In genomic region chr16:66603537-66604375, GRCh38 we compare ENCODE assay signal across 9 cellular contexts. TPM values are rescaled to one million over a fixed set of nuclear protein-coding genes. Genes with fewer than 3 reads are reported as not detected.
DNase-seq lines count a peak whose midpoint lies in the region; ATAC-seq and TF ChIP-seq lines count a peak whose summit lies in the region.
"Had no signal": no experiment of that assay in that cellular context is flagged by ENCODE, and none has a peak within 500 bp of the region (broad histone marks: within the 10 kb centered on the region; RNA-seq: fewer than 3 reads in every experiment).

No MANE protein-coding gene starts in this region.

- H3K36me3 ChIP-seq in MG63 (peaks cover 1% of the 10 kb centered on the region; the same call in 1 of the 2 replicates), mammary epithelial cell (ENCODE audit: insufficient read depth, low read length) (peaks cover under 1% of the 10 kb centered on the region), left lung (peaks cover 0 to 3% of the 10 kb centered on the region in 2 donors)

- peak overlapping the region; percentile 80 for H2AFZ ChIP-seq in mammary epithelial cell (ENCODE audit: low read depth, low read length)

- H3K79me2 ChIP-seq in mammary epithelial cell (ENCODE audit: insufficient read depth, low read length): peaks cover 36% of the 10 kb centered on the region

- CTCF ChIA-PET in mammary epithelial cell (lab: Charles Lee; ENCODE audit: low non-redundant PET): no interaction called here

- WGBS in mammary epithelial cell (ENCODE audit: low coverage, missing lambda C conversion rate): 45% methylated on average over 25 of the region's 32 CpGs

- DNase-seq in GM12865 (ENCODE audit: low read depth) (peak; percentile 69), MG63 (peak; percentile 63), mammary epithelial cell (peak; percentile 42), left lung (peak in 1 of 2 donors; percentile 66)
- DNase-seq in stimulated activated CD4-positive, alpha-beta T cell treated with anti-CD3 and anti-CD28 coated beads, Interleukin-4, amount 100 ng/mL, for 4 hours: peak; percentile 52 to 71

- TF ChIP-seq CTCF in GM12865 (IDR thresholded peaks at IDR 0.05; ENCODE audit: insufficient read depth, low read depth, low read length, missing control alignments) (no peak), VCaP (conservative IDR thresholded peaks at IDR 0.05) (no peak), mammary epithelial cell (conservative IDR thresholded peaks at IDR 0.05 in 1 of 2, IDR thresholded peaks at IDR 0.05 in 1 of 2; ENCODE audit: extremely low read depth in 1 of 2, insufficient read depth in 1 of 2, low read depth in 1 of 2, low read length in 2 of 2) (no peak), left lung (IDR thresholded peaks at IDR 0.05) (no peak)

- H3K27ac ChIP-seq in VCaP (peak overlapping the region; percentile 70), mammary epithelial cell (ENCODE audit: insufficient read depth, low read depth, low read length) (no peak overlapping the region), left lung (peak overlapping the region; percentile 93)

- BruUV-seq in mammary epithelial cell (replicated peaks; lab: Mats Ljungman, UMichigan): no TSS peak

- peak overlapping the region; percentile 84 for H3K4me2 ChIP-seq in mammary epithelial cell (ENCODE audit: insufficient read depth, low read depth, low read length)

- H3K27me3 ChIP-seq in MG63 (no peaks in the 10 kb centered on the region), mammary epithelial cell (ENCODE audit: insufficient read depth, low read length) (no peaks in the 10 kb centered on the region), left lung (peaks cover 0 to 14% of the 10 kb centered on the region in 2 donors)

- H4K20me1 ChIP-seq in mammary epithelial cell (ENCODE audit: insufficient read depth, low read length): no peaks in the 10 kb centered on the region

- in situ Hi-C loops in mammary epithelial cell (cut with MboI; ENCODE audit: low sequenced_read_pairs in 2 of 2): loop anchor here (10.0 to 25.0 kb wide), 2 partner anchors 199 to 259 kb away; no protein-coding TSS in a partner anchor

- dilution Hi-C loops in mammary epithelial cell (cut with HindIII; ENCODE audit: low sequenced_read_pairs): no loop called here

- no peak overlapping the region for H3K9ac ChIP-seq in mammary epithelial cell (ENCODE audit: insufficient read depth, low read length)

- H3K4me3 ChIP-seq in GM12865 (ENCODE audit: low read depth, low read length) (peak overlapping the region; percentile 22), MG63 (peak overlapping the region; percentile 74), mammary epithelial cell (replicated peaks in 1 of 3; ENCODE audit: insufficient read depth in 1 of 3, low read depth in 2 of 3, low read length in 3 of 3) (peak overlapping the region; percentile 45 to 69 (median 68)), left lung (peak overlapping the region; percentile 87 to 88)

- H3K4me1 ChIP-seq in mammary epithelial cell (ENCODE audit: insufficient read depth, low read length): peaks cover 23% of the 10 kb centered on the region
- peaks cover 8 to 42% of the 10 kb centered on the region in 2 donors for H3K4me1 ChIP-seq in left lung

- H3K9me3 ChIP-seq in MG63: no peaks in the 10 kb centered on the region
- H3K9me3 ChIP-seq in mammary epithelial cell (replicated peaks; ENCODE audit: insufficient read depth, low read length): no peaks in the 10 kb centered on the region
- H3K9me3 ChIP-seq in left lung: peaks cover 0 to 2% of the 10 kb centered on the region in 2 donors

- intact Hi-C loops in mammary epithelial cell (cut with micrococcal nuclease) (no loop called here), left lung (cut with DNase I) (loop anchor here in 1 of 2 donors (5.0 to 10.0 kb wide), 2 partner anchors 119 to 196 kb away; no protein-coding TSS in a partner anchor)

- peak; percentile 19 for ATAC-seq in left lung
- ATAC-seq in HG03196 (IDR thresholded peaks at IDR 0.05; ENCODE audit: unreplicated experiment): no peak
- ATAC-seq in HG03139 (IDR thresholded peaks at IDR 0.05; ENCODE audit: unreplicated experiment): no peak

RNA-seq across cellular contexts. Expression of gene CMTM3, which starts 0.7 kb away (rescaled TPM):
- 17.3 and 27.6 TPM in 2 replicates for total RNA-seq in MG63 (2014; rRNA removed; shearing (Covaris generic); ENCODE audit: low replicate concordance)
- total RNA-seq in mammary epithelial cell (10 to 100 TPM; 18.8 to 40.7 TPM), left lung (10 to 100 TPM; 42.6 to 51.5 TPM)
- 23.8 TPM for polyA plus RNA-seq in mammary epithelial cell
- 20.4 TPM for polyA minus RNA-seq in mammary epithelial cell

RNA-seq across cellular contexts. Expression of gene CMTM2, which starts 24.5 kb away (rescaled TPM):
- not detected in 2 replicates for total RNA-seq in MG63 (2014; rRNA removed; shearing (Covaris generic); ENCODE audit: low replicate concordance)
- total RNA-seq in mammary epithelial cell: not detected
- polyA plus RNA-seq in mammary epithelial cell: 0.08 TPM
- polyA minus RNA-seq in mammary epithelial cell: not detected
- 1 to 10 TPM in 1 of 2 donors, under 1 TPM in 1; 0.52 to 5.4 TPM for total RNA-seq in left lung
- total RNA-seq: glomerular endothelial cell had no signal

RNA-seq across cellular contexts. Expression of gene CMTM1, which starts 37.5 kb away (rescaled TPM):
- 4.1 TPM in 1 of 2 replicates, not detected in the other for total RNA-seq in MG63 (2014; rRNA removed; shearing (Covaris generic); ENCODE audit: low replicate concordance)
- 1 to 10 TPM; 2.7 to 2.8 TPM for total RNA-seq in mammary epithelial cell
- 1.5 TPM for polyA plus RNA-seq in mammary epithelial cell
- polyA minus RNA-seq in mammary epithelial cell: not detected
- total RNA-seq in left lung: 10 to 100 TPM in 1 of 2 donors, 1 to 10 TPM in 1; 5.7 to 10.0 TPM

RNA-seq across cellular contexts. Expression of gene CKLF, which starts 51.4 kb away (rescaled TPM):
- 37.2 and 46.1 TPM in 2 replicates for total RNA-seq in MG63 (2014; rRNA removed; shearing (Covaris generic); ENCODE audit: low replicate concordance)
- total RNA-seq in mammary epithelial cell: 10 to 100 TPM; 26.8 to 46.6 TPM
- 108 TPM for polyA plus RNA-seq in mammary epithelial cell
- polyA minus RNA-seq in mammary epithelial cell: 17.3 TPM
- 10 to 100 TPM; 42.3 to 66.3 TPM for total RNA-seq in left lung

RNA-seq across cellular contexts. Expression of gene TK2, which starts 53.8 kb away (rescaled TPM):
- 19.6 and 20.4 TPM in 2 replicates for total RNA-seq in MG63 (2014; rRNA removed; shearing (Covaris generic); ENCODE audit: low replicate concordance)
- total RNA-seq in mammary epithelial cell (10 to 100 TPM; 34.4 to 41.2 TPM), left lung (10 to 100 TPM; 38.4 to 41.2 TPM)
- polyA plus RNA-seq in mammary epithelial cell: 15.7 TPM
- 26.2 TPM for polyA minus RNA-seq in mammary epithelial cell

Comparison
In these comparisons a context has a peak if more than half of its experiments do, and no peak if none do; other contexts are left out.
1. H3K4me3 ChIP-seq: peak in every context shown above with its lines; median percentile 88 in left lung; 74 in MG63; 68 in mammary epithelial cell; 22 in GM12865.